ENCODE assay signal across 10 cellular contexts in the genomic region with DNA sequence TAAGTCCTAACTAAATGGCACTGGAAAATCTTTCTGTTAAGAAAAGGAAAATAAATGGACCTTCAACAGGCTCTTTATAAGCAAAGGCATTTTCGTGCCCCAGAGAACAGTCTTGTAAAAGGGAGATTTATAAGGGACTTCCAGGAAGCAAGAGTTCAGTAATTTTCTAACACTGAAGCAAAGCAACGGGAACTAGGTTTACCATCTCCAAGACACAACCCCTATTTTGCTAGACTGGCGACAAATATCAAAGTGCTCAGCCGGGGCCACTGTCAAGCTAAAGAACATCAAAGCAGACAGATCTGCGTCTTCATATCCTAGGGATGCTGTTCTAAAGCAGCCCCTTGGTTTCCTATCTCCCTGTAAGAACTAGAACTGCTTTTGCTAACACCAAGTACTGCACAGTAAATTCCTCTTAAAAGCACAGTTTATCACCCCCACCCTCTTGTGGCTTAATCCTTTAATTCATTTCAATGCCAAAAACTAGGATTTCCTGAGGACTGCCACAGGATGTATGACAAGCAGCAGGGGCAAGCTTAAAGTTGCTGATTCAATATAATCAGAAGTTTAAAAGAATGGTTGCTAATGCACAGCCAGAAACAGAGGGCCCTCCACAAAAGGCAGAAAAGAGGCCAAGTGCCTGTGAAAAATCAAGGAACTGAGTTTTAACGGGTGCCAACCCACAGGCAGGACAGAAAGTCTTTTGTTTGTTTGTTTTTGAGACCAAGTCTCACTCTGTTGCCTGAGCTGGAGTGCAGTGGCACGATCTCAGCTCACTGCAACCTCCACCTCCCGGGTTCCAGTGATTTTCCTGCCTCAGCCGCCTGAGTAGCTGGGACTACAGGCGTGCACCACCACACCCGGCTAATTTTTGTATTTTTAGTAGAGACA. TPM values are rescaled to one million over a fixed set of nuclear protein-coding genes. Genes with fewer than 3 reads are reported as not detected.
DNase-seq lines count a peak whose midpoint lies in the region; ATAC-seq and TF ChIP-seq lines count a peak whose summit lies in the region.
"Had no signal": no experiment of that assay in that cellular context is flagged by ENCODE, and none has a peak within 500 bp of the region (broad histone marks: within the 10 kb centered on the region; RNA-seq: fewer than 3 reads in every experiment).

No MANE protein-coding gene starts in this region.

- peak; percentile 21 to 47 for DNase-seq in hippocampal formation (lab: John Stamatoyannopoulos, UW)
- DNase-seq in smooth muscle cell (lab: John Stamatoyannopoulos, UW; ENCODE audit: unreplicated experiment), result no peak
- no peak for DNase-seq in DMS153 (lab: John Stamatoyannopoulos, UW)
- no peak for DNase-seq in body of pancreas
- DNase-seq in activated gamma-delta T cell treated with Interleukin-2 at 50 U/mL for 16 hours, result no peak
- DNase-seq: MM.1S had no signal

- H3K4me2 ChIP-seq in smooth muscle cell, result peak overlapping the region; percentile 77

- no peaks in the 10 kb centered on the region for H3K27me3 ChIP-seq in smooth muscle cell (ENCODE audit: low read depth)
- H3K27me3 ChIP-seq in body of pancreas, result no peaks in the 10 kb centered on the region

- TF ChIP-seq POLR2A in body of pancreas (IDR thresholded peaks at IDR 0.05), result no peak

- POLR2A ChIA-PET in HEK293 (lab: Yijun Ruan, JAX), result interaction anchor here (0.5 to 0.7 kb wide), 2 partner anchors 25 to 58 kb away, joined by 3 read pairs; no protein-coding TSS in a partner anchor

- 43 to 69% (median 52%) methylated on average over 11 of the region's 11 CpGs for WGBS in adipose tissue, 3 donors
- WGBS in smooth muscle cell (ENCODE audit: low lambda C conversion rate), result 30% methylated on average over 11 of the region's 11 CpGs
- WGBS in body of pancreas, 2 donors, result 72 to 73% methylated on average over 10 to 11 of the region's 11 CpGs

- H3K9ac ChIP-seq in smooth muscle cell (ENCODE audit: low read depth), result no peak overlapping the region

- no peak overlapping the region for H3K4me3 ChIP-seq in HEK293 (ENCODE audit: low read depth, low read length)
- H3K4me3 ChIP-seq in smooth muscle cell, result peak overlapping the region; percentile 11
- H3K4me3 ChIP-seq in body of pancreas, result no peak overlapping the region

- no peak for TF ChIP-seq CTCF in HEK293 (tag by site-specific recombination; IDR thresholded peaks at IDR 0.05)
- no peak for TF ChIP-seq CTCF in smooth muscle cell (IDR thresholded peaks at IDR 0.05; ENCODE audit: borderline replicate concordance, insufficient read depth, poor library complexity, severe bottlenecking)
- TF ChIP-seq CTCF in body of pancreas (IDR thresholded peaks at IDR 0.05), result no peak

- H3K9me3 ChIP-seq in HEK293 (ENCODE audit: control insufficient read depth, insufficient read depth, low read depth, low read length) (no peaks in the 10 kb centered on the region), smooth muscle cell (replicated peaks; ENCODE audit: low read depth) (no peaks in the 10 kb centered on the region), body of pancreas (no peaks in the 10 kb centered on the region)

- no peaks in the 10 kb centered on the region for H3K79me2 ChIP-seq in smooth muscle cell (ENCODE audit: low read depth)

- H2AFZ ChIP-seq in smooth muscle cell (ENCODE audit: low read depth), result no peak overlapping the region

- CTCF ChIA-PET in HEK293 (lab: Yijun Ruan, JAX), result interaction anchor here (0.9 to 1.2 kb wide), 2 partner anchors 9 to 244 kb away, joined by 3 to 4 read pairs; no protein-coding TSS in a partner anchor

- H3K36me3 ChIP-seq in HEK293 (ENCODE audit: control insufficient read depth in 2 of 2, insufficient read depth in 1 of 2, low read length in 2 of 2) (peaks cover 0 to 10% of the 10 kb centered on the region in 2 experiments; a peak in 2 of 3 replicates), smooth muscle cell (ENCODE audit: low read depth) (peaks cover 6% of the 10 kb centered on the region), body of pancreas (replicated peaks in 1 of 2; ENCODE audit: insufficient read depth in 1 of 2, low read depth in 2 of 2) (no peaks in the 10 kb centered on the region)

- intact Hi-C loops in body of pancreas (cut with DNase I), result no loop called here

- ATAC-seq in GM18909 (IDR thresholded peaks at IDR 0.05; ENCODE audit: poor library complexity, unreplicated experiment) (no peak), body of pancreas (no peak)
- ATAC-seq: HCT116 had no signal

- peak overlapping the region; percentile 10; the same call in 1 of the 2 replicates for H3K27ac ChIP-seq in HEK293 (ENCODE audit: extremely low read depth, low read depth, low read length)
- peak overlapping the region; percentile 9 for H3K27ac ChIP-seq in adipose tissue (ENCODE audit: low read depth, low read length)
- peak overlapping the region; percentile 74 for H3K27ac ChIP-seq in smooth muscle cell (ENCODE audit: low read depth)
- no peak overlapping the region for H3K27ac ChIP-seq in body of pancreas

- H4K20me1 ChIP-seq in smooth muscle cell (ENCODE audit: low read depth), result peaks cover 23% of the 10 kb centered on the region

- peaks cover 12% of the 10 kb centered on the region for H3K4me1 ChIP-seq in HEK293 (ENCODE audit: control insufficient read depth, insufficient read depth, low read length)
- H3K4me1 ChIP-seq in smooth muscle cell (ENCODE audit: low read depth), result peaks cover 13% of the 10 kb centered on the region
- peaks cover 4% of the 10 kb centered on the region for H3K4me1 ChIP-seq in body of pancreas

- peaks cover 29% of the 10 kb centered on the region for H3F3A ChIP-seq in smooth muscle cell (ENCODE audit: low read depth)

TF ChIP-seq in HEK293, 187 proteins besides CTCF, POLR2A, EP300 and RAD21:
- TF ChIP-seq, protein P1, sequence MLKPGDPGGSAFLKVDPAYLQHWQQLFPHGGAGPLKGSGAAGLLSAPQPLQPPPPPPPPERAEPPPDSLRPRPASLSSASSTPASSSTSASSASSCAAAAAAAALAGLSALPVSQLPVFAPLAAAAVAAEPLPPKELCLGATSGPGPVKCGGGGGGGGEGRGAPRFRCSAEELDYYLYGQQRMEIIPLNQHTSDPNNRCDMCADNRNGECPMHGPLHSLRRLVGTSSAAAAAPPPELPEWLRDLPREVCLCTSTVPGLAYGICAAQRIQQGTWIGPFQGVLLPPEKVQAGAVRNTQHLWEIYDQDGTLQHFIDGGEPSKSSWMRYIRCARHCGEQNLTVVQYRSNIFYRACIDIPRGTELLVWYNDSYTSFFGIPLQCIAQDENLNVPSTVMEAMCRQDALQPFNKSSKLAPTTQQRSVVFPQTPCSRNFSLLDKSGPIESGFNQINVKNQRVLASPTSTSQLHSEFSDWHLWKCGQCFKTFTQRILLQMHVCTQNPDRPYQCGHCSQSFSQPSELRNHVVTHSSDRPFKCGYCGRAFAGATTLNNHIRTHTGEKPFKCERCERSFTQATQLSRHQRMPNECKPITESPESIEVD (tag by site-specific recombination; IDR thresholded peaks at IDR 0.05), result peak; percentile 48; the same call in 1 of the 2 replicates
- TF ChIP-seq ZNF600 (tag by site-specific recombination; IDR thresholded peaks at IDR 0.05) (0 out of 2 replicates have a peak, but pooled peaks have one; percentile 15), ZNF248 (tag by site-specific recombination; IDR thresholded peaks at IDR 0.05) (no peak), ZNF658 (tag by site-specific recombination; IDR thresholded peaks at IDR 0.05) (no peak), FEZF1 (tag by site-specific recombination; IDR thresholded peaks at IDR 0.05) (peak; percentile 57)

RNA-seq across cellular contexts. Expression of gene ISM2, which starts 44.0 kb away (rescaled TPM):
- under 1 TPM in 1 of 3 donors, not detected in 2; 0.24 TPM for polyA plus RNA-seq in adipose tissue
- total RNA-seq in smooth muscle cell, result 2.1 and 2.7 TPM in 2 replicates
- 0.57 and 0.78 TPM in 2 replicates for polyA plus RNA-seq in smooth muscle cell
- not detected for total RNA-seq in body of pancreas

Comparison
In these comparisons a context has a peak if more than half of its experiments do, and no peak if none do; other contexts are left out.
1. H3K27ac ChIP-seq: peak in HEK293 (single experiment), adipose tissue (single experiment) and smooth muscle cell (single experiment); none in body of pancreas (0 of 4).
2. DNase-seq: peak in hippocampal formation (2 of 2); none in smooth muscle cell (single experiment), DMS153 (single experiment), body of pancreas (0 of 4) and activated gamma-delta T cell treated with Interleukin-2 at 50 U/mL for 16 hours (single experiment).